Comparison of ENCODE assay signal across 8 cellular contexts in genomic region chr7:74061840-74062539, GRCh38. TPM values are rescaled to one million over a fixed set of nuclear protein-coding genes. Genes with fewer than 3 reads are reported as not detected.
DNase-seq lines count a peak whose midpoint lies in the region; ATAC-seq lines count a peak whose summit lies in the region.

No MANE protein-coding gene starts in this region.

- no peak for ATAC-seq in GM21515 (IDR thresholded peaks at IDR 0.05; ENCODE audit: unreplicated experiment)

- DNase-seq in CMK (ENCODE audit: low read depth) = peak; percentile 55
- DNase-seq in HuH-7.5 (ENCODE audit: low spot score) = peak; percentile 67
- peak; percentile 28 to 91 (median 62) for DNase-seq in T-helper 2 cell
- peak; percentile 95 for DNase-seq in astrocyte of the hippocampus (ENCODE audit: low read depth, low spot score)
- peak; percentile 93 for DNase-seq in hepatic stellate cell (ENCODE audit: low spot score)
- DNase-seq in KG1 (lab: John Stamatoyannopoulos, UW) = no peak

- peak overlapping the region; percentile 81 for H3K4me2 ChIP-seq in skeletal muscle satellite cell (ENCODE audit: low read length)

- H3K36me3 ChIP-seq in skeletal muscle satellite cell (ENCODE audit: insufficient read depth, low read length) = peaks cover 3% of the 10 kb centered on the region

- no peaks in the 10 kb centered on the region for H3K27me3 ChIP-seq in skeletal muscle satellite cell (ENCODE audit: control insufficient read depth, insufficient read depth, low read length)

- H3K9me3 ChIP-seq in skeletal muscle satellite cell (replicated peaks; ENCODE audit: low read length) = no peaks in the 10 kb centered on the region

- peaks cover 10% of the 10 kb centered on the region for H3K4me1 ChIP-seq in skeletal muscle satellite cell (ENCODE audit: control insufficient read depth, insufficient read depth, low read length)

- H3K9ac ChIP-seq in skeletal muscle satellite cell (ENCODE audit: low read depth, low read length) = peak overlapping the region; percentile 85

- H3K4me3 ChIP-seq in skeletal muscle satellite cell (ENCODE audit: low read length) = peak overlapping the region; percentile 62

RNA-seq across cellular contexts. Expression of gene LIMK1, which starts 21.6 kb away (rescaled TPM):
- total RNA-seq in skeletal muscle satellite cell (2012; rRNA removed) = 51.3 and 54.0 TPM in 2 replicates

RNA-seq across cellular contexts. Expression of gene ELN, which starts 34.0 kb away (rescaled TPM):
- total RNA-seq in skeletal muscle satellite cell (2012; rRNA removed) = 4.6 and 58.8 TPM in 2 replicates
